ENCODE assay signal across 14 cellular contexts in the genomic region with DNA sequence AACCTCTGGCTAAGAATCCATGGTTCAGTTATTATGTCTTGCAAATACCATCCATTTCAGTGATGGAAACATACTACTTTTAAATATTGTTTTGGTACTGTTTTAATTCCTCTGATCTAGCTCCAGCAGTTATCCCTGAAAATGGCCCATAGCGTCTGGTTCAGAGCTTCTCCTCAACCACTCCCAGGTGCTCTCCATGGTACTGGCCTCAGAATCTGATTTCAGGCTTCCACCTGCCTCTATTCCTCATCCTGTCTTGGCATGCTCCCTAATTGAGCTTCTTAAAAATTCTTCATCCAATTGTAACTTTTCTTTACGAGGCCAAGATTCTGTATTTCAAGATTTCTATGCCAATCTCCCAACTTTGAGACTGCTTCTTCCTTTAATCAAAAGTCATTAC.
DNase-seq lines count a peak whose midpoint lies in the region; TF ChIP-seq lines count a peak whose summit lies in the region.
"Had no signal": no experiment of that assay in that cellular context is flagged by ENCODE, and none has a peak within 500 bp of the region (broad histone marks: within the 10 kb centered on the region; RNA-seq: fewer than 3 reads in every experiment).

No MANE protein-coding gene starts in this region.

- no peaks in the 10 kb centered on the region for H3K4me1 Mint-ChIP-seq in activated naive CD8-positive, alpha-beta T cell treated with anti-CD3 and anti-CD28 coated beads for 36 hours

- H3K36me3 ChIP-seq in A673 (ENCODE audit: insufficient read depth, low read length, poor library complexity, severe bottlenecking) = no peaks in the 10 kb centered on the region
- no peaks in the 10 kb centered on the region for H3K36me3 ChIP-seq in iPS DF 6.9 (ENCODE audit: control insufficient read depth, insufficient read depth, low read length)
- H3K36me3 ChIP-seq in WERI-Rb-1 = no peaks in the 10 kb centered on the region

- no peaks in the 10 kb centered on the region for H3K9me3 ChIP-seq in A673 (ENCODE audit: low read depth, low read length, poor library complexity, severe bottlenecking)
- no peaks in the 10 kb centered on the region for H3K9me3 ChIP-seq in iPS DF 6.9 (ENCODE audit: control insufficient read depth, insufficient read depth, low read length)
- no peaks in the 10 kb centered on the region for H3K9me3 ChIP-seq in WERI-Rb-1 (ENCODE audit: severe bottlenecking)

- peaks cover 8% of the 10 kb centered on the region for H3K27me3 Mint-ChIP-seq in activated naive CD8-positive, alpha-beta T cell treated with anti-CD3 and anti-CD28 coated beads for 36 hours

- no peaks in the 10 kb centered on the region for H3K36me3 Mint-ChIP-seq in activated naive CD8-positive, alpha-beta T cell treated with anti-CD3 and anti-CD28 coated beads for 36 hours

- H3K4me1 ChIP-seq in A673 (ENCODE audit: insufficient read depth, low read length, poor library complexity, severe bottlenecking) (no peaks in the 10 kb centered on the region), iPS DF 6.9 (ENCODE audit: control insufficient read depth, insufficient read depth, low read length) (no peaks in the 10 kb centered on the region)

- TF ChIP-seq CTCF in A673 (conservative IDR thresholded peaks at IDR 0.05; ENCODE audit: low read depth, low read length) = no peak
- TF ChIP-seq CTCF in WERI-Rb-1 (IDR thresholded peaks at IDR 0.05; ENCODE audit: low read depth, low read length) = no peak

- H3K4me3 ChIP-seq in A673 (ENCODE audit: low read depth, low read length, poor library complexity, severe bottlenecking) = no peak overlapping the region
- H3K4me3 ChIP-seq in iPS DF 6.9 (ENCODE audit: low read length) = no peak overlapping the region
- no peak overlapping the region for H3K4me3 ChIP-seq in WERI-Rb-1 (ENCODE audit: low read depth, low read length)

- no peak overlapping the region for H3K4me3 Mint-ChIP-seq in activated naive CD8-positive, alpha-beta T cell treated with anti-CD3 and anti-CD28 coated beads for 36 hours

- no peaks in the 10 kb centered on the region for H3K9me3 Mint-ChIP-seq in activated naive CD8-positive, alpha-beta T cell treated with anti-CD3 and anti-CD28 coated beads for 36 hours

- intact Hi-C loops in A673 (cut with micrococcal nuclease; ENCODE audit: unreplicated experiment) = no loop called here

- H3K27ac ChIP-seq in A673 (ENCODE audit: low read depth, low read length, poor library complexity, severe bottlenecking) (no peak overlapping the region), iPS DF 6.9 (ENCODE audit: low read length) (no peak overlapping the region), WERI-Rb-1 (no peak overlapping the region)
- H3K27ac ChIP-seq: HL-60 had no signal

- DNase-seq in A673 (ENCODE audit: low spot score) (peak; percentile 1), HT-29 (ENCODE audit: low spot score) (peak; percentile 31), amniotic epithelial cell (ENCODE audit: low read depth) (peak; percentile 44), iPS DF 6.9 (ENCODE audit: low read depth, low spot score) (peak; percentile 4), WERI-Rb-1 (no peak), NCI-H69 (lab: John Stamatoyannopoulos, UW) (no peak)
- DNase-seq in stimulated activated CD4-positive, alpha-beta T cell treated with anti-CD3 and anti-CD28 coated beads, Interleukin-4, amount 100 ng/mL, for 1 hour = no peak
- DNase-seq in activated naive CD8-positive, alpha-beta T cell treated with anti-CD3 and anti-CD28 coated beads for 36 hours = no peak
- DNase-seq: activated naive CD4-positive, alpha-beta T cell treated with Interleukin-2 at 50 U/mL for 16 hours; NCI-H2171; right cardiac atrium; stimulated activated naive CD4-positive, alpha-beta T cell treated with Interleukin-2 at 50 U/mL for 16 hours; T-helper 9 cell had no signal

- CTCF ChIA-PET in A673 (lab: Charles Lee) = no interaction called here

- H3K27ac Mint-ChIP-seq in activated naive CD8-positive, alpha-beta T cell treated with anti-CD3 and anti-CD28 coated beads for 36 hours = no peak overlapping the region

- peaks cover 16% of the 10 kb centered on the region for H3K27me3 ChIP-seq in A673 (replicated peaks; ENCODE audit: insufficient read depth, low read depth, low read length, poor library complexity)
- H3K27me3 ChIP-seq in iPS DF 6.9 (ENCODE audit: control insufficient read depth, insufficient read depth, low read length) = no peaks in the 10 kb centered on the region
- H3K27me3 ChIP-seq in WERI-Rb-1 (ENCODE audit: insufficient read depth, low read depth, severe bottlenecking) = no peaks in the 10 kb centered on the region

- POLR2A ChIA-PET in A673 (lab: Charles Lee; ENCODE audit: low non-redundant PET) = no interaction called here

- WGBS in iPS DF 6.9 (ENCODE audit: insufficient coverage, insufficient read length) = no CpG with 5 or more reads among the region's 2 CpGs

- no TSS peak for BruUV-seq in A673 (replicated peaks; lab: Mats Ljungman, UMichigan)

Comparison
In these comparisons a context has a peak if more than half of its experiments do, and no peak if none do; other contexts are left out.
1. DNase-seq: peak in A673 (single experiment), HT-29 (single experiment), amniotic epithelial cell (single experiment) and iPS DF 6.9 (single experiment); none in stimulated activated CD4-positive, alpha-beta T cell treated with anti-CD3 and anti-CD28 coated beads, Interleukin-4, amount 100 ng/mL, for 1 hour (single experiment), activated naive CD8-positive, alpha-beta T cell treated with anti-CD3 and anti-CD28 coated beads for 36 hours (single experiment), WERI-Rb-1 (single experiment) and NCI-H69 (single experiment).